8 cellular contexts compared by ENCODE assay signal in the genomic region with DNA sequence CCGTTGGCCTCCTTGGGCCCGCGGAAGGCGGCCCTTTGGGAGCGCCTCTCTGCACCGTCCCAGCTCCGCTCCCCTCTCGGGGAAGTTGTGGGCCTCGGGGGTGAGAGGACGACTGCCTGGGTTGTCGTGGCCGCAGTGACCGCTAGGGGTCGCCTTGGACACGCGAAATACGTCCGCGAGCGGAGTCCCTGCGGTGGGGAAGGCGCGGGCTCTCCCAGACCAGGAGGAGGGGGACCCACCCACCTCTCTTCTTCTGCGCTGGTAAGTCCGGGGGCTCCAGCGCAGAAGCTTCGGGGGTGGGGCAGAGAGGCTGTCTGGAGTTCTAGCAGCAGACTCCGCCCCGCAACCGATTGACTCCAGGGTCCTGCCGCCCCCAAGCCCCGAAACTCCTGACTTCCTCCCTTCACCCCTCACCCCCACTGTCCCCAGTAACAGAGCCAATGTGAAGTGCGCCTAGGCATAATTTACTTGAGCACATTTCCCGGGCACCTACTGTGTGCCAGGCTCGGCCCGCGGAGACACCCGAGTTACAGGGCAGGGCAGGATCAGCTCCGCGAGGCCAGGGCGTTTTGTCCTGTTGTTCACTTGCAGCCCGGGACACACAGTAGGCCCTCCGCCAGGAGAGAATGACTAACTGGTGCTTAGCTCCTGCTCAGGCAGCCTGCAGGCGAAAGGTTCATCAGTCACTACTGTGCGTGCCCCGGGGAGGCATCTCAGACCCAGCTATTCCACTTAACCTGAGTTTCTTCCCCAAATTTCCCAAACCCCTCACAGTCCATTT.
A peak's percentile ranks its signal among the peaks of the same experiment; 100 is the strongest.
DNase-seq lines count a peak whose midpoint lies in the region; ATAC-seq and TF ChIP-seq lines count a peak whose summit lies in the region.

No MANE protein-coding gene starts in this region.

- no peak overlapping the region for H3K27ac ChIP-seq in HEK293 (ENCODE audit: extremely low read depth, low read depth, low read length)

- TF ChIP-seq CTCF in GM12872 (IDR thresholded peaks at IDR 0.05; ENCODE audit: insufficient read depth, low read depth, low read length) (peak; percentile 89), HEK293 (tag by site-specific recombination; IDR thresholded peaks at IDR 0.05) (peak; percentile 71; the same call in 1 of the 2 replicates)

- POLR2A ChIA-PET in HEK293 (lab: Yijun Ruan, JAX): interaction anchor here (0.7 kb wide), 1 partner anchor 455 kb away, joined by 6 read pairs; no protein-coding TSS in a partner anchor

- no peaks in the 10 kb centered on the region for H3K9me3 ChIP-seq in HEK293 (ENCODE audit: control insufficient read depth, insufficient read depth, low read depth, low read length)

- no peaks in the 10 kb centered on the region for H3K36me3 ChIP-seq in HEK293 (ENCODE audit: control insufficient read depth in 2 of 2, insufficient read depth in 1 of 2, low read length in 2 of 2)

- DNase-seq in NCI-H1092 treated with DMSO at 0.1 percent for 48 hours (lab: John Stamatoyannopoulos, UW) (peak; percentile 58), cerebellar cortex (ENCODE audit: low spot score) (peak; percentile 84), kidney glomerular epithelial cell (lab: John Stamatoyannopoulos, UW) (peak; percentile 47)
- DNase-seq in stimulated activated CD4-positive, alpha-beta T cell treated with anti-CD3 and anti-CD28 coated beads, Interleukin-1b, Interleukin-23, amount 100 ng/mL, for 1 hour (ENCODE audit: low read depth in 2 of 2): peak; percentile 69 to 90

- CTCF ChIA-PET in HEK293 (lab: Yijun Ruan, JAX): interaction anchor here (0.5 to 4.8 kb wide), 33 partner anchors 10 to 974 kb away, joined by 3 to 34 read pairs (median 4); partner anchors contain the start of genes FLNB, HTD2 and RPP14

- H3K4me3 ChIP-seq in HEK293 (ENCODE audit: low read depth, low read length): peak overlapping the region; percentile 22

- H3K4me1 ChIP-seq in HEK293 (ENCODE audit: control insufficient read depth, insufficient read depth, low read length): no peaks in the 10 kb centered on the region

- ATAC-seq in activated CD4-positive, CD25-positive, alpha-beta regulatory T cell treated with anti-CD3 and anti-CD28 coated beads, Interleukin-2, amount 50 U/mL, for 24 hours: peak; percentile 88 to 89
- ATAC-seq in GM21619 (IDR thresholded peaks at IDR 0.05; ENCODE audit: unreplicated experiment): no peak

TF ChIP-seq in HEK293, 187 proteins besides CTCF, POLR2A, EP300 and RAD21 (continues in another document):
- TF ChIP-seq ZFHX2 (tag by site-specific recombination; conservative IDR thresholded peaks at IDR 0.05): peak; percentile 31; the same call in 1 of the 2 replicates
- TF ChIP-seq ZNF354C (tag by site-specific recombination; IDR thresholded peaks at IDR 0.05; ENCODE audit: borderline replicate concordance, low read depth): no peak
- TF ChIP-seq ZNF558 (tag by site-specific recombination; IDR thresholded peaks at IDR 0.05): no peak
- no peak for TF ChIP-seq ZNF530 (tag by site-specific recombination; IDR thresholded peaks at IDR 0.05; ENCODE audit: low read depth)
- TF ChIP-seq SP3 (tag by site-specific recombination; IDR thresholded peaks at IDR 0.05): no peak
- no peak for TF ChIP-seq ZNF19 (tag by site-specific recombination; IDR thresholded peaks at IDR 0.05; ENCODE audit: low read depth)
- TF ChIP-seq ZFP69B (tag by site-specific recombination; IDR thresholded peaks at IDR 0.05): 0 out of 2 replicates have a peak, but pooled peaks have one; percentile 51
- peak; percentile 28; the same call in 1 of the 2 replicates for TF ChIP-seq ZBTB8A (tag by site-specific recombination; IDR thresholded peaks at IDR 0.05)
- TF ChIP-seq SETDB1 (IDR thresholded peaks at IDR 0.05; ENCODE audit: insufficient read length, low read length): no peak
- TF ChIP-seq ZFP37 (tag by site-specific recombination; IDR thresholded peaks at IDR 0.05): no peak
- TF ChIP-seq KLF8 (tag by site-specific recombination; IDR thresholded peaks at IDR 0.05): no peak
- TF ChIP-seq, protein P1, sequence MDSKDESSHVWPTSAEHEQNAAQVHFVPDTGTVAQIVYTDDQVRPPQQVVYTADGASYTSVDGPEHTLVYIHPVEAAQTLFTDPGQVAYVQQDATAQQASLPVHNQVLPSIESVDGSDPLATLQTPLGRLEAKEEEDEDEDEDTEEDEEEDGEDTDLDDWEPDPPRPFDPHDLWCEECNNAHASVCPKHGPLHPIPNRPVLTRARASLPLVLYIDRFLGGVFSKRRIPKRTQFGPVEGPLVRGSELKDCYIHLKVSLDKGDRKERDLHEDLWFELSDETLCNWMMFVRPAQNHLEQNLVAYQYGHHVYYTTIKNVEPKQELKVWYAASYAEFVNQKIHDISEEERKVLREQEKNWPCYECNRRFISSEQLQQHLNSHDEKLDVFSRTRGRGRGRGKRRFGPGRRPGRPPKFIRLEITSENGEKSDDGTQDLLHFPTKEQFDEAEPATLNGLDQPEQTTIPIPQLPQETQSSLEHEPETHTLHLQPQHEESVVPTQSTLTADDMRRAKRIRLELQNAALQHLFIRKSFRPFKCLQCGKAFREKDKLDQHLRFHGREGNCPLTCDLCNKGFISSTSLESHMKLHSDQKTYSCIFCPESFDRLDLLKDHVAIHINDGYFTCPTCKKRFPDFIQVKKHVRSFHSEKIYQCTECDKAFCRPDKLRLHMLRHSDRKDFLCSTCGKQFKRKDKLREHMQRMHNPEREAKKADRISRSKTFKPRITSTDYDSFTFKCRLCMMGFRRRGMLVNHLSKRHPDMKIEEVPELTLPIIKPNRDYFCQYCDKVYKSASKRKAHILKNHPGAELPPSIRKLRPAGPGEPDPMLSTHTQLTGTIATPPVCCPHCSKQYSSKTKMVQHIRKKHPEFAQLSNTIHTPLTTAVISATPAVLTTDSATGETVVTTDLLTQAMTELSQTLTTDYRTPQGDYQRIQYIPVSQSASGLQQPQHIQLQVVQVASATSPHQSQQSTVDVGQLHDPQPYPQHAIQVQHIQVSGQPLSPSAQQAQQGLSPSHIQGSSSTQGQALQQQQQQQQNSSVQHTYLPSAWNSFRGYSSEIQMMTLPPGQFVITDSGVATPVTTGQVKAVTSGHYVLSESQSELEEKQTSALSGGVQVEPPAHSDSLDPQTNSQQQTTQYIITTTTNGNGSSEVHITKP (tag by site-specific recombination; IDR thresholded peaks at IDR 0.05): 0 out of 2 replicates have a peak, but pooled peaks have one; percentile 35
- no peak for TF ChIP-seq ZNF174 (tag by site-specific recombination; IDR thresholded peaks at IDR 0.05)
- no peak for TF ChIP-seq HIC1 (tag by site-specific recombination; IDR thresholded peaks at IDR 0.05)
- TF ChIP-seq GLI4 (tag by site-specific recombination; IDR thresholded peaks at IDR 0.05): no peak
- TF ChIP-seq ZNF26 (tag by site-specific recombination; IDR thresholded peaks at IDR 0.05): no peak
- no peak for TF ChIP-seq KLF17 (tag by site-specific recombination; IDR thresholded peaks at IDR 0.05)
- no peak for TF ChIP-seq ZNF513 (tag by site-specific recombination; IDR thresholded peaks at IDR 0.05)
- TF ChIP-seq BCL11B (tag by site-specific recombination; IDR thresholded peaks at IDR 0.05; ENCODE audit: low read depth): no peak
